8 cellular contexts compared by ENCODE assay signal in genomic region chr11:45847908-45848316, GRCh38. TPM values are rescaled to one million over a fixed set of nuclear protein-coding genes. Genes with fewer than 3 reads are reported as not detected.
A peak's percentile ranks its signal among the peaks of the same experiment; 100 is the strongest.
DNase-seq lines count a peak whose midpoint lies in the region; ATAC-seq and TF ChIP-seq lines count a peak whose summit lies in the region.

No MANE protein-coding gene starts in this region.

- H3K9ac ChIP-seq in OCI-LY1 (ENCODE audit: low read length) = peak overlapping the region; percentile 79

- H4K20me1 ChIP-seq in OCI-LY1 (ENCODE audit: insufficient read depth, low read length) = 0 out of 2 replicates have a peak, but pooled peaks cover 2% of the 10 kb centered on the region

- H3K79me2 ChIP-seq in OCI-LY1 (ENCODE audit: insufficient read depth, low read length) = peaks cover 32% of the 10 kb centered on the region

- peaks cover 47% of the 10 kb centered on the region for H3K4me1 Mint-ChIP-seq in activated naive CD4-positive, alpha-beta T cell treated with anti-CD3 and anti-CD28 coated beads, Interleukin-2, amount 10 ng/mL, durations not matched to agents 7 days and 5 days
- peaks cover 21% of the 10 kb centered on the region for H3K4me1 Mint-ChIP-seq in osteocyte (ENCODE audit: unreplicated experiment)

- ATAC-seq in HG02943 (IDR thresholded peaks at IDR 0.05; ENCODE audit: low read depth, unreplicated experiment) (peak; percentile 20), GM21381 (IDR thresholded peaks at IDR 0.05; ENCODE audit: unreplicated experiment) (no peak)

- H3K4me2 ChIP-seq in OCI-LY1 (ENCODE audit: low read length) = peak overlapping the region; percentile 69

- peak overlapping the region; percentile 80 for H3K4me3 Mint-ChIP-seq in activated naive CD4-positive, alpha-beta T cell treated with anti-CD3 and anti-CD28 coated beads, Interleukin-2, amount 10 ng/mL, durations not matched to agents 7 days and 5 days
- H3K4me3 Mint-ChIP-seq in osteocyte (ENCODE audit: unreplicated experiment) = peak overlapping the region; percentile 81

- H3K27me3 Mint-ChIP-seq in activated naive CD4-positive, alpha-beta T cell treated with anti-CD3 and anti-CD28 coated beads, Interleukin-2, amount 10 ng/mL, durations not matched to agents 7 days and 5 days = peaks cover 23% of the 10 kb centered on the region
- H3K27me3 Mint-ChIP-seq in osteocyte (ENCODE audit: unreplicated experiment) = peaks cover 13% of the 10 kb centered on the region

- H3K9me3 Mint-ChIP-seq in activated naive CD4-positive, alpha-beta T cell treated with anti-CD3 and anti-CD28 coated beads, Interleukin-2, amount 10 ng/mL, durations not matched to agents 7 days and 5 days = no peaks in the 10 kb centered on the region
- H3K9me3 Mint-ChIP-seq in osteocyte (ENCODE audit: unreplicated experiment) = no peaks in the 10 kb centered on the region

- peak overlapping the region; percentile 0 for H3K27ac ChIP-seq in OCI-LY1 (ENCODE audit: low read depth, low read length, poor library complexity, severe bottlenecking)

- no peaks in the 10 kb centered on the region for H3K36me3 ChIP-seq in OCI-LY1 (ENCODE audit: insufficient read depth, low read length)

- H3K27me3 ChIP-seq in OCI-LY1 (ENCODE audit: insufficient read depth, low read length) = no peaks in the 10 kb centered on the region

- no peaks in the 10 kb centered on the region for H3K9me3 ChIP-seq in OCI-LY1 (ENCODE audit: low read length)

- no peak overlapping the region for H2AFZ ChIP-seq in OCI-LY1 (ENCODE audit: low read length)

- DNase-seq in activated CD8-positive, alpha-beta memory T cell treated with anti-CD3 and anti-CD28 coated beads for 48 hours (ENCODE audit: low read depth in 2 of 3, low spot score in 2 of 3) = peak in 2 of 3 experiments; percentile 12 to 31
- DNase-seq in activated CD8-positive, alpha-beta memory T cell treated with anti-CD3 and anti-CD28 coated beads for 24 hours = no peak
- DNase-seq in activated naive CD4-positive, alpha-beta T cell treated with anti-CD3 and anti-CD28 coated beads, Interleukin-2, amount 10 ng/mL, durations not matched to agents 7 days and 5 days = peak; percentile 74
- DNase-seq in glomerular visceral epithelial cell (ENCODE audit: extremely low spot score) (peak; percentile 55), osteocyte (ENCODE audit: extremely low spot score, unreplicated experiment) (no peak)

- no peaks in the 10 kb centered on the region for H3K9me2 ChIP-seq in OCI-LY1 (ENCODE audit: low read depth, low read length)

- H3F3A ChIP-seq in OCI-LY1 (ENCODE audit: insufficient read depth, low read length) = no peaks in the 10 kb centered on the region

- H3K27ac Mint-ChIP-seq in activated naive CD4-positive, alpha-beta T cell treated with anti-CD3 and anti-CD28 coated beads, Interleukin-2, amount 10 ng/mL, durations not matched to agents 7 days and 5 days = peak overlapping the region; percentile 89
- peak overlapping the region; percentile 77 for H3K27ac Mint-ChIP-seq in osteocyte (ENCODE audit: unreplicated experiment)

- H3K4me3 ChIP-seq in OCI-LY1 (ENCODE audit: low read depth, low read length, poor library complexity, severe bottlenecking) = peak overlapping the region; percentile 84

- H3K4me1 ChIP-seq in OCI-LY1 (ENCODE audit: insufficient read depth, low read length, severe bottlenecking) = peaks cover 43% of the 10 kb centered on the region

- CTCF ChIA-PET in activated naive CD4-positive, alpha-beta T cell treated with anti-CD3 and anti-CD28 coated beads, Interleukin-2, amount 10 ng/mL, durations not matched to agents 7 days and 5 days (lab: Charles Lee) = no interaction called here

- H3K36me3 Mint-ChIP-seq in activated naive CD4-positive, alpha-beta T cell treated with anti-CD3 and anti-CD28 coated beads, Interleukin-2, amount 10 ng/mL, durations not matched to agents 7 days and 5 days = peaks cover 11% of the 10 kb centered on the region
- H3K36me3 Mint-ChIP-seq in osteocyte (ENCODE audit: unreplicated experiment) = no peaks in the 10 kb centered on the region

- TF ChIP-seq CTCF in OCI-LY1 (IDR thresholded peaks at IDR 0.05; ENCODE audit: low read length) = no peak
- TF ChIP-seq CTCF in osteocyte (IDR thresholded peaks at IDR 0.05) = peak; percentile 23

RNA-seq across cellular contexts. Expression of gene CRY2, which starts 0.6 kb away (rescaled TPM):
- total RNA-seq in osteocyte = 18.2 and 18.6 TPM in 2 replicates

RNA-seq across cellular contexts. Expression of gene MAPK8IP1, which starts 37.5 kb away (rescaled TPM):
- total RNA-seq in osteocyte = 9.8 and 10.1 TPM in 2 replicates

RNA-seq across cellular contexts. Expression of gene SLC35C1, which starts 43.0 kb away (rescaled TPM):
- total RNA-seq in osteocyte = 17.5 and 18.0 TPM in 2 replicates

RNA-seq across cellular contexts. Expression of gene FREY1, which starts 59.2 kb away (rescaled TPM):
- total RNA-seq in osteocyte = 0.81 and 1.5 TPM in 2 replicates

Comparison
In these comparisons a context has a peak if more than half of its experiments do, and no peak if none do; other contexts are left out.
1. DNase-seq: peak in activated CD8-positive, alpha-beta memory T cell treated with anti-CD3 and anti-CD28 coated beads for 48 hours (2 of 3), activated naive CD4-positive, alpha-beta T cell treated with anti-CD3 and anti-CD28 coated beads, Interleukin-2, amount 10 ng/mL, durations not matched to agents 7 days and 5 days (single experiment) and glomerular visceral epithelial cell (single experiment); none in activated CD8-positive, alpha-beta memory T cell treated with anti-CD3 and anti-CD28 coated beads for 24 hours (single experiment) and osteocyte (single experiment).